In genomic region chr1:236868625-236869467, GRCh38 we compare ENCODE assay signal across 9 cellular contexts.
DNase-seq lines count a peak whose midpoint lies in the region; ATAC-seq and TF ChIP-seq lines count a peak whose summit lies in the region.
"Had no signal": no experiment of that assay in that cellular context is flagged by ENCODE, and none has a peak within 500 bp of the region (broad histone marks: within the 10 kb centered on the region; RNA-seq: fewer than 3 reads in every experiment).

No MANE protein-coding gene starts in this region.

- H3K36me3 ChIP-seq in osteoblast (ENCODE audit: insufficient read depth, low read length), result peaks cover 3% of the 10 kb centered on the region

- H3K4me1 ChIP-seq in osteoblast (ENCODE audit: insufficient read depth, low read length), result no peaks in the 10 kb centered on the region

- no peak overlapping the region for H3K27ac ChIP-seq in osteoblast (ENCODE audit: low read depth, low read length)

- no peak overlapping the region for H2AFZ ChIP-seq in osteoblast (ENCODE audit: low read length)

- no peaks in the 10 kb centered on the region for H4K20me1 ChIP-seq in osteoblast (ENCODE audit: insufficient read depth, low read length)

- H3K4me3 ChIP-seq in epithelial cell of esophagus (ENCODE audit: low read length) (no peak overlapping the region), osteoblast (ENCODE audit: insufficient read depth, low read length) (no peak overlapping the region)

- ATAC-seq in HG02571 (IDR thresholded peaks at IDR 0.05; ENCODE audit: unreplicated experiment), result peak; percentile 74

- H3K27me3 ChIP-seq in osteoblast (ENCODE audit: insufficient read depth, low read length), result no peaks in the 10 kb centered on the region

- TF ChIP-seq CTCF in epithelial cell of esophagus (IDR thresholded peaks at IDR 0.05; ENCODE audit: insufficient read depth, low read depth, low read length, missing control alignments) (peak; percentile 97), osteoblast (IDR thresholded peaks at IDR 0.05; ENCODE audit: extremely low read depth, low read depth, low read length) (peak; percentile 97)

- H3K4me2 ChIP-seq in osteoblast (ENCODE audit: insufficient read depth, low read length), result no peak overlapping the region

- H3K79me2 ChIP-seq in osteoblast (ENCODE audit: insufficient read depth, low read length), result no peaks in the 10 kb centered on the region

- peak; percentile 10 for DNase-seq in activated gamma-delta T cell treated with Interleukin-2 at 50 U/mL for 16 hours
- no peak for DNase-seq in activated gamma-delta T cell (lab: John Stamatoyannopoulos, UW)
- peak; percentile 50 for DNase-seq in NCI-H1694 treated with DMSO at 0.1 percent for 48 hours (lab: John Stamatoyannopoulos, UW)
- peak; percentile 13 for DNase-seq in activated CD4-positive, alpha-beta T cell treated with anti-CD3 and anti-CD28 coated beads for 1 hour
- peak; percentile 76 for DNase-seq in epithelial cell of esophagus (ENCODE audit: low read depth)
- DNase-seq in osteoblast (ENCODE audit: insufficient read length, low spot score, missing footprints), result no peak
- no peak for DNase-seq in T1000 (lab: John Stamatoyannopoulos, UW)
- DNase-seq: right cardiac atrium had no signal

- H3K9me3 ChIP-seq in osteoblast (ENCODE audit: low read depth, low read length), result no peaks in the 10 kb centered on the region

Comparison
In these comparisons a context has a peak if more than half of its experiments do, and no peak if none do; other contexts are left out.
1. DNase-seq: peak in activated gamma-delta T cell treated with Interleukin-2 at 50 U/mL for 16 hours (single experiment), NCI-H1694 treated with DMSO at 0.1 percent for 48 hours (single experiment), activated CD4-positive, alpha-beta T cell treated with anti-CD3 and anti-CD28 coated beads for 1 hour (single experiment) and epithelial cell of esophagus (single experiment); none in activated gamma-delta T cell (single experiment), osteoblast (single experiment) and T1000 (single experiment).